In the genomic region with DNA sequence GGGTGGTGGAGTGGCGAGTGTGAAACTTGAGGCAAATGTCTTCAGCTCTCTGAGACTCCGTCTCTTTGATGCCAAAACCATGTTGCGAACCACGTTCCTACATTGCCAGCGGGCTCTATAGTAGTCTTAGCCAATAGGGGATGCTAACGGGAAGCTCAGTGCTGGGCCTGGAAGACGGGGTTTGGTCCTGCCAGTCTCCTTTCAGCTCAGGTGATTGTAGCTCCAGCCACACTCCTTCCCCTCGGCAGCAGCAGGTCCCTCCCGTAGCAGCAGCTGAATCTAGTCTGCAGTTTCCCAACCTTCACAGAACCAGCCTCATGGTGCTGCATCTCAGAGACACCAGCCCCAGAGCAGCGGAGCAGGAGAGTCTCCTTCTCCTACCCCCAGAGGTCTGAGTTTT, we compare ENCODE assay signal across 12 cellular contexts.
"Had no signal": no experiment of that assay in that cellular context is flagged by ENCODE, and none has a peak within 500 bp of the region (broad histone marks: within the 10 kb centered on the region; RNA-seq: fewer than 3 reads in every experiment).

No MANE protein-coding gene starts in this region.

- H3K27me3 ChIP-seq: hepatocyte, pancreas, vagina had no signal

- H3K4me3 ChIP-seq: gastroesophageal sphincter, hepatocyte, pancreas, tibial artery, vagina had no signal

- H3K27ac ChIP-seq: gastroesophageal sphincter, hepatocyte, pancreas, tibial artery, vagina had no signal

- H3K4me1 ChIP-seq: gastroesophageal sphincter, pancreas, tibial artery had no signal

- H3K36me3 ChIP-seq: gastroesophageal sphincter, pancreas, tibial artery, vagina had no signal

- H3K9me3 ChIP-seq: pancreas, vagina had no signal

- ATAC-seq: activated CD4-positive, CD25-positive, alpha-beta regulatory T cell treated with anti-CD3 and anti-CD28 coated beads, Interleukin-2, amount 50 U/mL, for 24 hours; gastroesophageal sphincter; pancreas; stimulated activated naive CD8-positive, alpha-beta T cell treated with anti-CD3 and anti-CD28 coated beads, Interleukin-15, amount 100 ng/mL, for 72 hours; T-helper 17 cell had no signal

- DNase-seq: activated CD4-positive, alpha-beta T cell treated with anti-CD3 and anti-CD28 coated beads, Interleukin-2, amount 50 U/mL, for 4 hours; activated T-cell treated with anti-CD3 and anti-CD28 coated beads, Interleukin-2, amount 50 U/mL, for 1 hour; stimulated activated CD4-positive, alpha-beta T cell treated with anti-CD3 and anti-CD28 coated beads, Interleukin-15, amount 100 ng/mL, for 24 hours; stimulated activated CD4-positive, alpha-beta T cell treated with anti-CD3 and anti-CD28 coated beads, Interleukin-4, amount 100 ng/mL, for 24 hours; stimulated activated naive CD8-positive, alpha-beta T cell treated with anti-CD3 and anti-CD28 coated beads, Interleukin-15, amount 100 ng/mL, for 72 hours; T-helper 17 cell; tibial artery had no signal
